In genomic region chr5:139384591-139385051, GRCh38 we compare ENCODE assay signal across 13 cellular contexts. TPM values are rescaled to one million over a fixed set of nuclear protein-coding genes. Genes with fewer than 3 reads are reported as not detected.
DNase-seq lines count a peak whose midpoint lies in the region; ATAC-seq, FAIRE-seq and TF ChIP-seq lines count a peak whose summit lies in the region.
"Had no signal": no experiment of that assay in that cellular context is flagged by ENCODE, and none has a peak within 500 bp of the region (broad histone marks: within the 10 kb centered on the region; RNA-seq: fewer than 3 reads in every experiment).

No MANE protein-coding gene starts in this region.

- POLR2A ChIA-PET in HEK293 (lab: Yijun Ruan, JAX), result no interaction called here
- POLR2A ChIA-PET in K562 (lab: Yijun Ruan, JAX), result interaction anchor here (0.6 to 1.6 kb wide), 6 partner anchors 18 to 204 kb away, joined by 3 to 5 read pairs (median 3); no protein-coding TSS in a partner anchor

- TF ChIP-seq CTCF in C4-2B (conservative IDR thresholded peaks at IDR 0.05) (no peak), HEK293 (tag by site-specific recombination; IDR thresholded peaks at IDR 0.05) (no peak), K562 (IDR thresholded peaks at IDR 0.05 in 2 of 3, conservative IDR thresholded peaks at IDR 0.05 in 1 of 3; ENCODE audit: insufficient read depth in 2 of 3, low read depth in 1 of 3, low read length in 3 of 3) (no peak), neutrophil (IDR thresholded peaks at IDR 0.05) (no peak), endodermal cell (conservative IDR thresholded peaks at IDR 0.05) (no peak)

- H3K27me3 ChIP-seq in K562 (ENCODE audit: control insufficient read depth in 2 of 2, insufficient read depth in 2 of 2, low read length in 2 of 2) (no peaks in the 10 kb centered on the region), neutrophil (no peaks in the 10 kb centered on the region), endodermal cell (ENCODE audit: control insufficient read depth, insufficient read depth, low read length, poor library complexity, severe bottlenecking) (no peaks in the 10 kb centered on the region)

- peak; percentile 46 for ATAC-seq in K562

- H3K9ac ChIP-seq in K562 (ENCODE audit: insufficient read depth in 1 of 2, low read depth in 2 of 2, low read length in 2 of 2), result peak overlapping the region; percentile 51 to 91
- H3K9ac ChIP-seq in endodermal cell (ENCODE audit: extremely low read depth, low read length, poor library complexity, severe bottlenecking), result no peak overlapping the region

- H3K27ac ChIP-seq in C4-2B (peak overlapping the region; percentile 83), HEK293 (ENCODE audit: extremely low read depth, low read depth, low read length) (no peak overlapping the region), K562 (ENCODE audit: extremely low read depth, low read depth, low read length) (peak overlapping the region; percentile 21; the same call in 1 of the 3 replicates), neutrophil (peak overlapping the region; percentile 86), endodermal cell (ENCODE audit: low read depth, low read length) (no peak overlapping the region)

- H3K36me3 ChIP-seq in HEK293 (ENCODE audit: control insufficient read depth in 2 of 2, insufficient read depth in 1 of 2, low read length in 2 of 2) (no peaks in the 10 kb centered on the region), K562 (ENCODE audit: control insufficient read depth, insufficient read depth, low read length) (no peaks in the 10 kb centered on the region), neutrophil (no peaks in the 10 kb centered on the region), endodermal cell (ENCODE audit: control insufficient read depth, insufficient read depth, low read length) (no peaks in the 10 kb centered on the region)

- no peaks in the 10 kb centered on the region for H3K4me1 ChIP-seq in HEK293 (ENCODE audit: control insufficient read depth, insufficient read depth, low read length)
- H3K4me1 ChIP-seq in K562 (replicated peaks in 1 of 2; ENCODE audit: control insufficient read depth in 2 of 2, insufficient read depth in 2 of 2, low read length in 2 of 2), result peaks cover 26 to 64% of the 10 kb centered on the region in 2 experiments; a peak in 4 of 5 replicates
- peaks cover 43 to 59% of the 10 kb centered on the region in 2 experiments for H3K4me1 ChIP-seq in neutrophil (ENCODE audit: control insufficient read depth in 1 of 2, insufficient read depth in 1 of 2, low read depth in 1 of 2, low read length in 1 of 2)
- H3K4me1 ChIP-seq in endodermal cell (ENCODE audit: control insufficient read depth, insufficient read depth, low read length), result peaks cover 6% of the 10 kb centered on the region

- BruUV-seq in K562 (replicated peaks; lab: Mats Ljungman, UMichigan), result no TSS peak

- no peak overlapping the region for H3K27ac Mint-ChIP-seq in endodermal cell
- H3K27ac Mint-ChIP-seq: progenitor cell of endocrine pancreas had no signal

- TF ChIP-seq RAD21 in K562 (CRISPR knock-in tag; conservative IDR thresholded peaks at IDR 0.05 in 1 of 2, IDR thresholded peaks at IDR 0.05 in 1 of 2), result no peak

- intact Hi-C loops in K562 (cut with micrococcal nuclease), result loop anchor here (1.0 to 2.0 kb wide), 2 partner anchors 18 to 38 kb away; no protein-coding TSS in a partner anchor

- TF ChIP-seq POLR2A in K562 (conservative IDR thresholded peaks at IDR 0.05), result no peak

- no peak overlapping the region for H3K4me3 Mint-ChIP-seq in endodermal cell

- in situ Hi-C loops in K562 (cut with MboI), result no loop called here

- H3K9me3 ChIP-seq in HEK293 (ENCODE audit: control insufficient read depth, insufficient read depth, low read depth, low read length) (no peaks in the 10 kb centered on the region), K562 (replicated peaks; ENCODE audit: control insufficient read depth, insufficient read depth, low read depth, low read length) (no peaks in the 10 kb centered on the region; the same call in 1 of the 2 replicates), neutrophil (no peaks in the 10 kb centered on the region), endodermal cell (ENCODE audit: control insufficient read depth, low read length) (no peaks in the 10 kb centered on the region)

- H3K79me2 ChIP-seq in K562 (ENCODE audit: control insufficient read depth, insufficient read depth, low read length), result no peaks in the 10 kb centered on the region

- H3K9me3 Mint-ChIP-seq in endodermal cell, result no peaks in the 10 kb centered on the region

- WGBS in K562 (ENCODE audit: insufficient coverage, low coverage, missing lambda C conversion rate), result 26% methylated on average over 9 of the region's 9 CpGs
- WGBS in endodermal cell (ENCODE audit: insufficient coverage in 1 of 2, insufficient read length in 1 of 2), 2 experiments, result 89% methylated on average over 9 of the region's 9 CpGs; no CpG with 5 or more reads in 1 of the 2 experiments

- H3K4me3 ChIP-seq in HEK293 (ENCODE audit: low read depth, low read length) (no peak overlapping the region), K562 (peak overlapping the region; percentile 24), neutrophil (ENCODE audit: low read depth in 1 of 2, low read length in 1 of 2) (peak overlapping the region; percentile 61 to 64), endodermal cell (ENCODE audit: low read length) (no peak overlapping the region)

- peak overlapping the region; percentile 63 for H3K4me2 ChIP-seq in K562 (ENCODE audit: insufficient read depth, low read length)

- H3K9me1 ChIP-seq in K562 (ENCODE audit: control insufficient read depth, insufficient read depth, low read length), result no peaks in the 10 kb centered on the region

- CTCF ChIA-PET in HEK293 (lab: Yijun Ruan, JAX) (interaction anchor here (0.5 kb wide), 1 partner anchor 80 kb away, joined by 3 read pairs; no protein-coding TSS in a partner anchor), K562 (lab: Yijun Ruan, JAX; ENCODE audit: low intra/inter-chr PET ratio) (interaction anchor here (0.7 to 0.9 kb wide), 2 partner anchors 120 to 129 kb away, joined by 3 read pairs; no protein-coding TSS in a partner anchor)

- H3K27me3 Mint-ChIP-seq in endodermal cell (ENCODE audit: insufficient read depth), result no peaks in the 10 kb centered on the region

- H3K36me3 Mint-ChIP-seq in endodermal cell (ENCODE audit: low read depth), result no peaks in the 10 kb centered on the region

- TF ChIP-seq EP300 in K562 (IDR thresholded peaks at IDR 0.05; ENCODE audit: low read length), result no peak

- DNase-seq in K562 (ENCODE audit: extremely low read depth in 1 of 4, low spot score in 3 of 4) (no peak), endodermal cell (no peak), DMS153 treated with DMSO at 0.1 percent for 48 hours (lab: John Stamatoyannopoulos, UW; ENCODE audit: unreplicated experiment) (no peak), H4 (ENCODE audit: low spot score) (no peak), globus pallidus (ENCODE audit: low spot score) (no peak)
- DNase-seq: activated naive CD4-positive, alpha-beta T cell treated with anti-CD3 and anti-CD28 coated beads, Interleukin-2, amount 50 U/mL, for 16 hours had no signal

- H3K4me1 Mint-ChIP-seq in endodermal cell, result peaks cover 23% of the 10 kb centered on the region

- FAIRE-seq in K562 (lab: Jason Lieb, UNC), result no peak
- FAIRE-seq: frontal cortex, HTR-8/SVneo had no signal

- peak overlapping the region; percentile 78 for H2AFZ ChIP-seq in K562 (ENCODE audit: low read depth, low read length)

- H4K20me1 ChIP-seq in K562 (replicated peaks; ENCODE audit: control insufficient read depth, insufficient read depth, low read length), result no peaks in the 10 kb centered on the region

RNA-seq across cellular contexts. Expression of gene SLC23A1, which starts 1.5 kb away (rescaled TPM):
- 1.0 TPM in 1 of 2 replicates, not detected in the other for total RNA-seq in K562 (2011; cell fraction: chromatin; rRNA removed; ENCODE audit: low replicate concordance)
- total RNA-seq in K562 (2011; cell fraction: nucleolus; rRNA removed), result 0.79 and 1.2 TPM in 2 replicates
- total RNA-seq in K562 (2011; cell fraction: nucleoplasm; rRNA removed), result 1.5 and 1.7 TPM in 2 replicates
- not detected in 2 replicates for total RNA-seq in K562 (2014; rRNA removed)
- not detected in 2 replicates for total RNA-seq in K562 (2014; rRNA removed; fragmentation: Illumina TruSeq; extraction: Trizol)
- total RNA-seq in K562 (2015; rRNA removed; fragmentation: Illumina TruSeq; extraction: Trizol), result not detected in 2 replicates
- total RNA-seq in K562 (2021), result 0.40 TPM in 1 of 2 replicates, not detected in the other
- 0.08 TPM in 1 of 2 replicates, not detected in the other for polyA plus RNA-seq in K562 (2011; rRNA removed)
- 0.10 TPM in 1 of 2 replicates, not detected in the other for polyA plus RNA-seq in K562 (2011; cell fraction: cytosol; rRNA removed)
- polyA plus RNA-seq in K562 (2011; cell fraction: nucleus; rRNA removed), result 0.37 and 0.81 TPM in 2 replicates
- 0.25 and 0.58 TPM in 2 replicates for polyA plus RNA-seq in K562 (2012)
- 0.04 TPM in 1 of 2 replicates, not detected in the other for polyA plus RNA-seq in K562 (2014; fragmentation: Illumina TruSeq; extraction: Trizol)
- polyA plus RNA-seq in K562 (2014; fragmentation: Nextera tagmentation; extraction: Ambion mirVana), result under 1 TPM; 0.03 to 0.06 TPM
- 0.20 TPM in 1 of 2 replicates, not detected in the other for polyA plus RNA-seq in K562 (2014; rRNA removed)
- polyA minus RNA-seq in K562 (2011; rRNA and poly(A)+ RNA removed), result 0.21 TPM in 1 of 2 replicates, not detected in the other
- polyA minus RNA-seq in K562 (2011; cell fraction: cytosol; rRNA and poly(A)+ RNA removed), result not detected in 2 replicates
- polyA minus RNA-seq in K562 (2011; cell fraction: nucleus; rRNA and poly(A)+ RNA removed), result 0.13 TPM in 1 of 2 replicates, not detected in the other
- total RNA-seq in endodermal cell, result under 1 TPM; 0.35 to 0.93 TPM
- 0.28 TPM for polyA plus RNA-seq in endodermal cell (2013, experiment 1 of 2)
- polyA plus RNA-seq in endodermal cell (2013, experiment 2 of 2), result not detected
- not detected in 2 replicates for total RNA-seq in H4 (2014; rRNA removed; shearing (Covaris generic))
- total RNA-seq: frontal cortex, H7 had no signal

RNA-seq across cellular contexts. Expression of gene MZB1, which starts 5.1 kb away (rescaled TPM):
- total RNA-seq in K562 (2011; cell fraction: chromatin; rRNA removed; ENCODE audit: low replicate concordance), result 0.65 and 3.0 TPM in 2 replicates
- total RNA-seq in K562 (2011; cell fraction: nucleolus; rRNA removed), result 1.6 and 2.5 TPM in 2 replicates
- 0.73 and 1.3 TPM in 2 replicates for total RNA-seq in K562 (2011; cell fraction: nucleoplasm; rRNA removed)
- total RNA-seq in K562 (2014; rRNA removed) (0.37 TPM in 1 of 2 replicates, not detected in the other), K562 (2014; rRNA removed; fragmentation: Illumina TruSeq; extraction: Trizol) (not detected in 2 replicates), K562 (2015; rRNA removed; fragmentation: Illumina TruSeq; extraction: Trizol) (not detected in 2 replicates), K562 (2021) (0.31 TPM in 2 replicates), endodermal cell (under 1 TPM; 0.57 to 0.60 TPM)
- polyA plus RNA-seq in K562 (2011; rRNA removed) (0.13 and 0.15 TPM in 2 replicates), K562 (2014; fragmentation: Illumina TruSeq; extraction: Trizol) (not detected in 2 replicates), K562 (2014; fragmentation: Nextera tagmentation; extraction: Ambion mirVana) (not detected), K562 (2014; rRNA removed) (0.13 TPM in 1 of 2 replicates, not detected in the other)
- polyA plus RNA-seq in K562 (2011; cell fraction: cytosol; rRNA removed), result not detected in 2 replicates
- 0.29 and 0.36 TPM in 2 replicates for polyA plus RNA-seq in K562 (2011; cell fraction: nucleus; rRNA removed)
- polyA plus RNA-seq in K562 (2012), result 0.13 and 0.89 TPM in 2 replicates
- 0.14 TPM in 1 of 2 replicates, not detected in the other for polyA minus RNA-seq in K562 (2011; rRNA and poly(A)+ RNA removed)
- not detected in 2 replicates for polyA minus RNA-seq in K562 (2011; cell fraction: cytosol; rRNA and poly(A)+ RNA removed)
- polyA minus RNA-seq in K562 (2011; cell fraction: nucleus; rRNA and poly(A)+ RNA removed), result 0.13 and 0.78 TPM in 2 replicates
- not detected for polyA plus RNA-seq in endodermal cell (2013, experiment 1 of 2)
- 0.50 TPM for polyA plus RNA-seq in endodermal cell (2013, experiment 2 of 2)
- total RNA-seq in H4 (2014; rRNA removed; shearing (Covaris generic)), result not detected in 2 replicates
- total RNA-seq: frontal cortex, H7 had no signal

RNA-seq across cellular contexts. Expression of gene PROB1, which starts 10.3 kb away (rescaled TPM):
- 1.1 and 4.1 TPM in 2 replicates for total RNA-seq in K562 (2011; cell fraction: chromatin; rRNA removed; ENCODE audit: low replicate concordance)
- 3.4 and 4.3 TPM in 2 replicates for total RNA-seq in K562 (2011; cell fraction: nucleolus; rRNA removed)
- total RNA-seq in K562 (2011; cell fraction: nucleoplasm; rRNA removed), result 2.1 and 2.2 TPM in 2 replicates
- total RNA-seq in K562 (2014; rRNA removed) (1.1 and 1.2 TPM in 2 replicates), K562 (2014; rRNA removed; fragmentation: Illumina TruSeq; extraction: Trizol) (0.33 and 0.35 TPM in 2 replicates), K562 (2015; rRNA removed; fragmentation: Illumina TruSeq; extraction: Trizol) (0.58 and 0.75 TPM in 2 replicates), K562 (2021) (1.6 and 1.8 TPM in 2 replicates), endodermal cell (1 to 10 TPM; 4.8 to 6.6 TPM)
- polyA plus RNA-seq in K562 (2011; rRNA removed) (0.45 and 0.47 TPM in 2 replicates), K562 (2014; fragmentation: Illumina TruSeq; extraction: Trizol) (0.42 and 0.57 TPM in 2 replicates), K562 (2014; fragmentation: Nextera tagmentation; extraction: Ambion mirVana) (under 1 TPM; 0.01 TPM), K562 (2014; rRNA removed) (1.2 and 1.5 TPM in 2 replicates)
- 0.47 and 1.6 TPM in 2 replicates for polyA plus RNA-seq in K562 (2011; cell fraction: cytosol; rRNA removed)
- 1.3 and 2.6 TPM in 2 replicates for polyA plus RNA-seq in K562 (2011; cell fraction: nucleus; rRNA removed)
- 0.85 and 3.5 TPM in 2 replicates for polyA plus RNA-seq in K562 (2012)
- 0.27 and 0.60 TPM in 2 replicates for polyA minus RNA-seq in K562 (2011; rRNA and poly(A)+ RNA removed)
- 0.76 TPM in 1 of 2 replicates, not detected in the other for polyA minus RNA-seq in K562 (2011; cell fraction: cytosol; rRNA and poly(A)+ RNA removed)
- polyA minus RNA-seq in K562 (2011; cell fraction: nucleus; rRNA and poly(A)+ RNA removed), result 0.67 and 0.94 TPM in 2 replicates
- 1.4 TPM for polyA plus RNA-seq in endodermal cell (2013, experiment 1 of 2)
- 1.4 TPM for polyA plus RNA-seq in endodermal cell (2013, experiment 2 of 2)
- total RNA-seq in H4 (2014; rRNA removed; shearing (Covaris generic)), result not detected in 2 replicates

RNA-seq across cellular contexts. Expression of gene SPATA24, which starts 19.3 kb away (rescaled TPM):
- total RNA-seq in K562 (2011; cell fraction: chromatin; rRNA removed; ENCODE audit: low replicate concordance), result 13.3 and 27.5 TPM in 2 replicates
- total RNA-seq in K562 (2011; cell fraction: nucleolus; rRNA removed), result 19.8 and 20.0 TPM in 2 replicates
- total RNA-seq in K562 (2011; cell fraction: nucleoplasm; rRNA removed), result 14.7 and 17.5 TPM in 2 replicates
- total RNA-seq in K562 (2014; rRNA removed) (10.7 and 12.6 TPM in 2 replicates), K562 (2014; rRNA removed; fragmentation: Illumina TruSeq; extraction: Trizol) (9.3 and 9.6 TPM in 2 replicates), K562 (2015; rRNA removed; fragmentation: Illumina TruSeq; extraction: Trizol) (5.8 and 7.2 TPM in 2 replicates), K562 (2021) (6.0 and 8.0 TPM in 2 replicates), endodermal cell (10 to 100 TPM in 1 of 2 donors, 1 to 10 TPM in 1; 9.8 to 10.6 TPM)
- polyA plus RNA-seq in K562 (2011; rRNA removed) (4.9 and 7.4 TPM in 2 replicates), K562 (2014; fragmentation: Illumina TruSeq; extraction: Trizol) (10.2 and 10.4 TPM in 2 replicates), K562 (2014; fragmentation: Nextera tagmentation; extraction: Ambion mirVana) (1 to 10 TPM; 4.1 to 4.6 TPM), K562 (2014; rRNA removed) (9.9 and 14.4 TPM in 2 replicates)
- polyA plus RNA-seq in K562 (2011; cell fraction: cytosol; rRNA removed), result 1.4 and 1.9 TPM in 2 replicates
- 5.4 and 7.1 TPM in 2 replicates for polyA plus RNA-seq in K562 (2011; cell fraction: nucleus; rRNA removed)
- 10.1 and 11.8 TPM in 2 replicates for polyA plus RNA-seq in K562 (2012)
- polyA minus RNA-seq in K562 (2011; rRNA and poly(A)+ RNA removed), result 4.3 and 5.1 TPM in 2 replicates
- polyA minus RNA-seq in K562 (2011; cell fraction: cytosol; rRNA and poly(A)+ RNA removed), result 1.4 TPM in 1 of 2 replicates, not detected in the other
- polyA minus RNA-seq in K562 (2011; cell fraction: nucleus; rRNA and poly(A)+ RNA removed), result 2.8 and 4.1 TPM in 2 replicates
- 9.7 TPM for polyA plus RNA-seq in endodermal cell (2013, experiment 1 of 2)
- 7.9 TPM for polyA plus RNA-seq in endodermal cell (2013, experiment 2 of 2)
- total RNA-seq in H4 (2014; rRNA removed; shearing (Covaris generic)), result 3.4 and 5.9 TPM in 2 replicates

RNA-seq across cellular contexts. Expression of gene PAIP2, which starts 43.0 kb away (rescaled TPM):
- 45.9 and 94.2 TPM in 2 replicates for total RNA-seq in K562 (2011; cell fraction: chromatin; rRNA removed; ENCODE audit: low replicate concordance)
- total RNA-seq in K562 (2011; cell fraction: nucleolus; rRNA removed), result 26.8 and 27.1 TPM in 2 replicates
- 49.4 and 71.2 TPM in 2 replicates for total RNA-seq in K562 (2011; cell fraction: nucleoplasm; rRNA removed)
- total RNA-seq in K562 (2014; rRNA removed), result 84.5 and 89.3 TPM in 2 replicates
- total RNA-seq in K562 (2014; rRNA removed; fragmentation: Illumina TruSeq; extraction: Trizol), result 96.6 and 114 TPM in 2 replicates
- total RNA-seq in K562 (2015; rRNA removed; fragmentation: Illumina TruSeq; extraction: Trizol), result 67.0 and 78.3 TPM in 2 replicates
- total RNA-seq in K562 (2021), result 100 and 108 TPM in 2 replicates
- polyA plus RNA-seq in K562 (2011; rRNA removed), result 148 and 173 TPM in 2 replicates
- polyA plus RNA-seq in K562 (2011; cell fraction: cytosol; rRNA removed), result 36.9 and 70.8 TPM in 2 replicates
- polyA plus RNA-seq in K562 (2011; cell fraction: nucleus; rRNA removed), result 19.2 and 31.0 TPM in 2 replicates
- polyA plus RNA-seq in K562 (2012), result 115 and 142 TPM in 2 replicates
- polyA plus RNA-seq in K562 (2014; fragmentation: Illumina TruSeq; extraction: Trizol), result 177 and 187 TPM in 2 replicates
- polyA plus RNA-seq in K562 (2014; fragmentation: Nextera tagmentation; extraction: Ambion mirVana), result 100 to 1,000 TPM; 152 to 180 TPM
- polyA plus RNA-seq in K562 (2014; rRNA removed), result 114 and 128 TPM in 2 replicates
- 101 and 135 TPM in 2 replicates for polyA minus RNA-seq in K562 (2011; rRNA and poly(A)+ RNA removed)
- polyA minus RNA-seq in K562 (2011; cell fraction: cytosol; rRNA and poly(A)+ RNA removed), result 59.9 and 67.9 TPM in 2 replicates
- polyA minus RNA-seq in K562 (2011; cell fraction: nucleus; rRNA and poly(A)+ RNA removed), result 12.5 and 26.5 TPM in 2 replicates
- 100 to 1,000 TPM; 128 to 142 TPM for total RNA-seq in endodermal cell
- 193 TPM for polyA plus RNA-seq in endodermal cell (2013, experiment 1 of 2)
- 186 TPM for polyA plus RNA-seq in endodermal cell (2013, experiment 2 of 2)
- total RNA-seq in H4 (2014; rRNA removed; shearing (Covaris generic)), result 66.1 and 71.8 TPM in 2 replicates

Comparison
In these comparisons a context has a peak if more than half of its experiments do, and no peak if none do; other contexts are left out.
1. H3K27ac ChIP-seq: peak in C4-2B (single experiment), K562 (single experiment) and neutrophil (single experiment); none in HEK293 (single experiment) and endodermal cell (single experiment).
2. H3K4me3 ChIP-seq: peak in K562 (single experiment) and neutrophil (2 of 2); none in HEK293 (single experiment) and endodermal cell (single experiment).